Comparison of ENCODE assay signal across 31 cellular contexts in genomic region chr15:70342554-70343548, GRCh38.
DNase-seq lines count a peak whose midpoint lies in the region; ATAC-seq, FAIRE-seq and TF ChIP-seq lines count a peak whose summit lies in the region.
"Had no signal": no experiment of that assay in that cellular context is flagged by ENCODE, and none has a peak within 500 bp of the region (broad histone marks: within the 10 kb centered on the region; RNA-seq: fewer than 3 reads in every experiment).

No MANE protein-coding gene starts in this region.

- no peak overlapping the region for H3K4me3 ChIP-seq in BE2C (ENCODE audit: low read depth, low read length)
- H3K4me3 ChIP-seq in K562: no peak overlapping the region
- H3K4me3 ChIP-seq in left lung: no peak overlapping the region
- H3K4me3 ChIP-seq: BLaER1 treated with 17β-estradiol and CSF1 and Interleukin-3, amounts not matched to agents 10 nM and 100 nM; SJSA1; skin epidermis; stomach; thyroid gland had no signal

- no peak overlapping the region for H3K9ac ChIP-seq in K562 (ENCODE audit: insufficient read depth in 1 of 2, low read depth in 2 of 2, low read length in 2 of 2)
- H3K9ac ChIP-seq: BLaER1 treated with 17β-estradiol and CSF1 and Interleukin-3, amounts not matched to agents 10 nM and 100 nM had no signal

- no peaks in the 10 kb centered on the region for H3K9me1 ChIP-seq in K562 (ENCODE audit: control insufficient read depth, insufficient read depth, low read length)

- POLR2A ChIA-PET in K562 (lab: Yijun Ruan, JAX): no interaction called here

- no peaks in the 10 kb centered on the region for H4K20me1 ChIP-seq in K562 (replicated peaks; ENCODE audit: control insufficient read depth, insufficient read depth, low read length)
- H4K20me1 ChIP-seq: BLaER1 treated with 17β-estradiol and CSF1 and Interleukin-3, amounts not matched to agents 10 nM and 100 nM had no signal

- H3K27ac ChIP-seq in K562 (ENCODE audit: extremely low read depth, low read depth, low read length) (no peak overlapping the region), left lung (no peak overlapping the region)
- H3K27ac ChIP-seq: BLaER1 treated with 17β-estradiol and CSF1 and Interleukin-3, amounts not matched to agents 10 nM and 100 nM; SJSA1; skin epidermis; stomach; thyroid gland had no signal

- CTCF ChIA-PET in K562 (lab: Yijun Ruan, JAX; ENCODE audit: low intra/inter-chr PET ratio): no interaction called here

- no peaks in the 10 kb centered on the region for H3K27me3 ChIP-seq in BE2C
- peaks cover 13 to 42% of the 10 kb centered on the region in 2 experiments for H3K27me3 ChIP-seq in K562 (ENCODE audit: control insufficient read depth in 2 of 2, insufficient read depth in 2 of 2, low read length in 2 of 2)
- no peaks in the 10 kb centered on the region for H3K27me3 ChIP-seq in left lung
- H3K27me3 ChIP-seq: BLaER1 treated with 17β-estradiol and CSF1 and Interleukin-3, amounts not matched to agents 10 nM and 100 nM; SJSA1; stomach; thyroid gland had no signal

- H3K27ac Mint-ChIP-seq in mesothelial cell of epicardium (peak overlapping the region; percentile 83), natural killer cell (no peak overlapping the region)
- H3K27ac Mint-ChIP-seq: activated T-helper 2 cell treated with anti-CD3 and anti-CD28 coated beads, Interferon-gamma antibody, Interleukin-2, Interleukin-4, amounts not matched to agents 10 μg/mL and 5 μg/mL and 100 μg/mL, durations not matched to agents 14 hours and 24 hours and 36 hours; memory B cell; naive thymus-derived CD4-positive, alpha-beta T cell had no signal

- no TSS peak for BruUV-seq in K562 (replicated peaks; lab: Mats Ljungman, UMichigan)

- peaks cover 57% of the 10 kb centered on the region for H3K4me1 Mint-ChIP-seq in mesothelial cell of epicardium
- H3K4me1 Mint-ChIP-seq in natural killer cell: no peaks in the 10 kb centered on the region
- H3K4me1 Mint-ChIP-seq: naive thymus-derived CD4-positive, alpha-beta T cell had no signal

- H3K9me3 ChIP-seq in BE2C (no peaks in the 10 kb centered on the region), K562 (replicated peaks; ENCODE audit: control insufficient read depth, insufficient read depth, low read depth, low read length) (no peaks in the 10 kb centered on the region), left lung (no peaks in the 10 kb centered on the region)
- H3K9me3 ChIP-seq: BLaER1 treated with 17β-estradiol and CSF1 and Interleukin-3, amounts not matched to agents 10 nM and 100 nM; Caco-2; SJSA1; stomach; thyroid gland had no signal

- H3K4me3 Mint-ChIP-seq in mesothelial cell of epicardium: no peak overlapping the region
- no peak overlapping the region for H3K4me3 Mint-ChIP-seq in natural killer cell
- H3K4me3 Mint-ChIP-seq: memory B cell; naive thymus-derived CD4-positive, alpha-beta T cell had no signal

- no peaks in the 10 kb centered on the region for H3K79me2 ChIP-seq in K562 (ENCODE audit: control insufficient read depth, insufficient read depth, low read length)

- TF ChIP-seq RAD21 in K562 (CRISPR knock-in tag; conservative IDR thresholded peaks at IDR 0.05 in 1 of 2, IDR thresholded peaks at IDR 0.05 in 1 of 2): no peak

- TF ChIP-seq CTCF in BE2C (IDR thresholded peaks at IDR 0.05; ENCODE audit: low read depth, low read length): no peak
- TF ChIP-seq CTCF in K562 (IDR thresholded peaks at IDR 0.05 in 2 of 3, conservative IDR thresholded peaks at IDR 0.05 in 1 of 3; ENCODE audit: insufficient read depth in 2 of 3, low read depth in 1 of 3, low read length in 3 of 3): no peak
- no peak for TF ChIP-seq CTCF in mesothelial cell of epicardium (IDR thresholded peaks at IDR 0.05; ENCODE audit: unreplicated experiment)
- TF ChIP-seq CTCF in left lung (IDR thresholded peaks at IDR 0.05): no peak
- no peak for TF ChIP-seq CTCF in natural killer cell (IDR thresholded peaks at IDR 0.05)

- H3K27me3 Mint-ChIP-seq in mesothelial cell of epicardium (ENCODE audit: low read depth): no peaks in the 10 kb centered on the region
- peaks cover 9 to 25% of the 10 kb centered on the region in 2 donors for H3K27me3 Mint-ChIP-seq in natural killer cell (ENCODE audit: low read depth in 2 of 2)
- H3K27me3 Mint-ChIP-seq: memory B cell had no signal

- DNase-seq in BE2C (peak; percentile 88), ELF-1 (ENCODE audit: low read depth, low spot score) (peak; percentile 92), K562 (ENCODE audit: extremely low read depth in 1 of 4, low spot score in 3 of 4) (no peak), mesothelial cell of epicardium (ENCODE audit: low spot score in 2 of 2, unreplicated experiment in 2 of 2) (peak in 1 of 2 experiments; percentile 31), left lung (no peak), midbrain (lab: John Stamatoyannopoulos, UW) (no peak), natural killer cell (no peak)
- DNase-seq: activated CD4-positive, alpha-beta T cell treated with anti-CD3 and anti-CD28 coated beads, Interleukin-2, amount 50 U/mL, for 4 hours; anterior cingulate cortex; Caco-2; DMS79; effector memory CD4-positive, alpha-beta T cell; erythroblast; H7; kidney glomerular epithelial cell; naive thymus-derived CD4-positive, alpha-beta T cell; NCI-H1436; NCI-H2107; nucleus accumbens; stomach; thyroid gland had no signal

- H3K4me2 ChIP-seq in K562 (ENCODE audit: insufficient read depth, low read length): no peak overlapping the region
- H3K4me2 ChIP-seq: BLaER1 treated with 17β-estradiol and CSF1 and Interleukin-3, amounts not matched to agents 10 nM and 100 nM had no signal

- H2AFZ ChIP-seq in K562 (ENCODE audit: low read depth, low read length): no peak overlapping the region

- no peak for TF ChIP-seq POLR2A in K562 (conservative IDR thresholded peaks at IDR 0.05)

- H3K9me3 Mint-ChIP-seq in mesothelial cell of epicardium (no peaks in the 10 kb centered on the region), natural killer cell (no peaks in the 10 kb centered on the region)
- H3K9me3 Mint-ChIP-seq: activated naive CD4-positive, alpha-beta T cell treated with anti-CD3 and anti-CD28 coated beads, Interleukin-2, amount 50 U/mL, for 72 hours; activated T-helper 2 cell treated with anti-CD3 and anti-CD28 coated beads, Interferon-gamma antibody, Interleukin-2, Interleukin-4, amounts not matched to agents 10 μg/mL and 5 μg/mL and 100 μg/mL, durations not matched to agents 14 hours and 24 hours and 36 hours; memory B cell; naive thymus-derived CD4-positive, alpha-beta T cell had no signal

- H3K36me3 ChIP-seq in BE2C (no peaks in the 10 kb centered on the region), K562 (ENCODE audit: control insufficient read depth, insufficient read depth, low read length) (no peaks in the 10 kb centered on the region), left lung (no peaks in the 10 kb centered on the region)
- H3K36me3 ChIP-seq: BLaER1 treated with 17β-estradiol and CSF1 and Interleukin-3, amounts not matched to agents 10 nM and 100 nM; SJSA1; stomach; thyroid gland had no signal

- intact Hi-C loops in K562 (cut with micrococcal nuclease): no loop called here
- intact Hi-C loops in left lung (cut with DNase I): no loop called here
- intact Hi-C loops in natural killer cell (cut with micrococcal nuclease): no loop called here

- H3K36me3 Mint-ChIP-seq in mesothelial cell of epicardium: no peaks in the 10 kb centered on the region
- H3K36me3 Mint-ChIP-seq in natural killer cell: no peaks in the 10 kb centered on the region
- H3K36me3 Mint-ChIP-seq: activated naive CD4-positive, alpha-beta T cell treated with anti-CD3 and anti-CD28 coated beads, Interleukin-2, amount 50 U/mL, for 72 hours; memory B cell; naive thymus-derived CD4-positive, alpha-beta T cell had no signal

- TF ChIP-seq EP300 in K562 (IDR thresholded peaks at IDR 0.05; ENCODE audit: low read length): no peak

- FAIRE-seq in K562 (lab: Jason Lieb, UNC): no peak
- FAIRE-seq: bronchial epithelial cell, colon, GM18507, RCC 7860 had no signal

- H3K4me1 ChIP-seq in BE2C: peaks cover 46% of the 10 kb centered on the region
- no peaks in the 10 kb centered on the region; a peak in 1 of 5 replicates for H3K4me1 ChIP-seq in K562 (replicated peaks in 1 of 2; ENCODE audit: control insufficient read depth in 2 of 2, insufficient read depth in 2 of 2, low read length in 2 of 2)
- H3K4me1 ChIP-seq in left lung: peaks cover 9 to 15% of the 10 kb centered on the region in 2 donors
- H3K4me1 ChIP-seq: Caco-2, SJSA1 had no signal

- 0% methylated on average over 8 of the region's 8 CpGs for WGBS in K562 (ENCODE audit: insufficient coverage, low coverage, missing lambda C conversion rate)

- in situ Hi-C loops in K562 (cut with MboI): no loop called here

- ATAC-seq in K562 (no peak), left lung (no peak), natural killer cell (no peak)
- ATAC-seq: activated naive CD4-positive, alpha-beta T cell treated with anti-CD3 and anti-CD28 coated beads, Interleukin-2, amount 50 U/mL, for 72 hours; naive thymus-derived CD4-positive, alpha-beta T cell had no signal

TF ChIP-seq in K562, 482 proteins besides CTCF, POLR2A, EP300 and RAD21:
- TF ChIP-seq ZNF212 (CRISPR knock-in tag; IDR thresholded peaks at IDR 0.05) (no peak), THRAP3 (IDR thresholded peaks at IDR 0.05; ENCODE audit: borderline replicate concordance) (no peak), TSC22D4 (tag; IDR thresholded peaks at IDR 0.05) (no peak), BHLHE40 (IDR thresholded peaks at IDR 0.05; ENCODE audit: low read length) (no peak), YBX1 (IDR thresholded peaks at IDR 0.05) (no peak), RBM25 (IDR thresholded peaks at IDR 0.05; ENCODE audit: low read depth, low read length, severe bottlenecking) (peak; percentile 56)

Comparison
In these comparisons a context has a peak if more than half of its experiments do, and no peak if none do; other contexts are left out.
1. DNase-seq: peak in BE2C (single experiment) and ELF-1 (single experiment); none in K562 (0 of 4), left lung (0 of 2), midbrain (single experiment) and natural killer cell (single experiment).